ENCODE assay signal across 8 cellular contexts in the genomic region with DNA sequence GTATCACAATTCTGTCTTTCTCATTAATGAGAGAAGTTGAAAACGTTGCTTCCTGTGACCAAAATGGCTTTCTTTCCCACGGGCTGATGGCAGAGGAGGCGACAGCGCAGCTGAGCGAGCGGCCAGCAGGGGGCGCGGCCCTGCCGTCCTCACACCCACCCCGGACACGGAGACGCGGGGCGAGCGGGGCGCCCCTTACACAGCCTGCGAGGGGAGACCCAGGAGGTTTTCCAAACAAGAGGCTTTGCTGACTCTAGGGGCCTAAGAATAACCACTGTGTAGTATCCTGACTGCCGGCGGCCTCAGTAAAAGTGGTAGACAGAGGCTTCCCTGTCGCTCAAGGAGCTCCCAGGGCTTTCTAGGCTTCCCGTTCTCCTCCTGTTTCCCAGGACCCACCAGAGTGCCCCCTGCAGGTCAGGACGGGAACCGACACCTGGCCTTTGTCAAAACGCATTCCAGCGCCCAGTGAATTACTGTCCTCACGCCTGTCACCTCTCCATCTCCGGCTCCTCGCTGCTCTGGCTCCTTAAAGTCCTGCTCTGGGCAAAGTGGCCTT. TPM values are rescaled to one million over a fixed set of nuclear protein-coding genes. Genes with fewer than 3 reads are reported as not detected.
DNase-seq lines count a peak whose midpoint lies in the region; ATAC-seq and TF ChIP-seq lines count a peak whose summit lies in the region.

No MANE protein-coding gene starts in this region.

- peak overlapping the region; percentile 74 for H3K27ac ChIP-seq in cingulate gyrus (ENCODE audit: low read depth, low read length)

- intact Hi-C loops in activated CD4-positive, alpha-beta T cell treated with anti-CD3 and anti-CD28 coated beads for 36 hours (cut with DNase I, micrococcal nuclease), result loop anchor here (1.0 to 10.0 kb wide), 6 partner anchors 58 to 1255 kb away; no protein-coding TSS in a partner anchor
- intact Hi-C loops in left colon (cut with DNase I, micrococcal nuclease), result loop anchor here in 1 of 2 donors (10.0 kb wide), 1 partner anchor 172 kb away; no protein-coding TSS in a partner anchor

- H3K36me3 Mint-ChIP-seq in activated CD4-positive, alpha-beta T cell treated with anti-CD3 and anti-CD28 coated beads for 36 hours (ENCODE audit: low read depth), result no peaks in the 10 kb centered on the region

- no peaks in the 10 kb centered on the region for H3K27me3 Mint-ChIP-seq in activated CD4-positive, alpha-beta T cell treated with anti-CD3 and anti-CD28 coated beads for 36 hours

- H3K9me3 Mint-ChIP-seq in activated CD4-positive, alpha-beta T cell treated with anti-CD3 and anti-CD28 coated beads for 36 hours (ENCODE audit: low read depth), result peaks cover 4% of the 10 kb centered on the region

- CTCF ChIA-PET in activated CD4-positive, alpha-beta T cell treated with anti-CD3 and anti-CD28 coated beads for 36 hours (lab: Charles Lee), result interaction anchor here (0.5 to 11.8 kb wide), 77 partner anchors 10 to 1218 kb away, joined by 3 to 371 read pairs (median 4); partner anchors contain the start of gene ARHGAP26

- peak overlapping the region; percentile 64 for H3K4me3 Mint-ChIP-seq in activated CD4-positive, alpha-beta T cell treated with anti-CD3 and anti-CD28 coated beads for 36 hours

- DNase-seq in AG09319 (ENCODE audit: extremely low read depth, low read depth) (peak; percentile 60), NCI-H345 treated with DMSO at 0.1 percent for 48 hours (lab: John Stamatoyannopoulos, UW; ENCODE audit: unreplicated experiment) (peak; percentile 87), left colon (peak; percentile 82 to 89)
- DNase-seq in activated CD4-positive, alpha-beta T cell treated with anti-CD3 and anti-CD28 coated beads for 36 hours, result peak; percentile 92
- peak; percentile 78 to 85 for DNase-seq in stimulated activated CD4-positive, alpha-beta T cell treated with anti-CD3 and anti-CD28 coated beads, Interleukin-1b, Interleukin-23, amount 100 ng/mL, for 4 hours (ENCODE audit: low read depth in 2 of 2)

- POLR2A ChIA-PET in activated CD4-positive, alpha-beta T cell treated with anti-CD3 and anti-CD28 coated beads for 36 hours (lab: Charles Lee), result interaction anchor here (0.6 to 0.9 kb wide), 2 partner anchors 57 to 175 kb away, joined by 3 read pairs; no protein-coding TSS in a partner anchor

- peak; percentile 66 for TF ChIP-seq CTCF in AG09319 (IDR thresholded peaks at IDR 0.05; ENCODE audit: low read depth, low read length)

- peaks cover 3% of the 10 kb centered on the region for H3K4me1 Mint-ChIP-seq in activated CD4-positive, alpha-beta T cell treated with anti-CD3 and anti-CD28 coated beads for 36 hours

- no peak overlapping the region for H3K27ac Mint-ChIP-seq in activated CD4-positive, alpha-beta T cell treated with anti-CD3 and anti-CD28 coated beads for 36 hours

- peak; percentile 98 for ATAC-seq in GM18909 (IDR thresholded peaks at IDR 0.05; ENCODE audit: poor library complexity, unreplicated experiment)
- ATAC-seq in HG03175 (IDR thresholded peaks at IDR 0.05; ENCODE audit: unreplicated experiment), result peak; percentile 97
- ATAC-seq in activated CD4-positive, alpha-beta T cell treated with anti-CD3 and anti-CD28 coated beads for 36 hours, result peak; percentile 95
- ATAC-seq in left colon, result peak; percentile 93

RNA-seq across cellular contexts. Expression of gene FGF1, which starts 27.3 kb away (rescaled TPM):
- not detected for total RNA-seq in activated CD4-positive, alpha-beta T cell treated with anti-CD3 and anti-CD28 coated beads for 36 hours
- total RNA-seq in left colon, result under 1 TPM; 0.09 to 0.70 TPM

RNA-seq across cellular contexts. Expression of gene ARHGAP26, which starts 56.9 kb away (rescaled TPM):
- 10 to 100 TPM; 12.8 to 15.4 TPM for total RNA-seq in activated CD4-positive, alpha-beta T cell treated with anti-CD3 and anti-CD28 coated beads for 36 hours
- 10 to 100 TPM; 71.6 to 85.1 TPM for total RNA-seq in left colon

Comparison
In these comparisons a context has a peak if more than half of its experiments do, and no peak if none do; other contexts are left out.
1. Peak in every context shown above with its lines: DNase-seq, ATAC-seq and H3K27ac ChIP-seq.
2. RNA of gene ARHGAP26, which starts 56.9 kb away (total RNA-seq): 71.6 to 85.1 TPM in left colon; 12.8 to 15.4 TPM in activated CD4-positive, alpha-beta T cell treated with anti-CD3 and anti-CD28 coated beads for 36 hours; every median in the first group is over 4 times any median in the second.